In genomic region chr17:80396680-80397387, GRCh38 we compare ENCODE assay signal across 15 cellular contexts. TPM values are rescaled to one million over a fixed set of nuclear protein-coding genes. Genes with fewer than 3 reads are reported as not detected.
DNase-seq lines count a peak whose midpoint lies in the region; ATAC-seq and TF ChIP-seq lines count a peak whose summit lies in the region.
"Had no signal": no experiment of that assay in that cellular context is flagged by ENCODE, and none has a peak within 500 bp of the region (broad histone marks: within the 10 kb centered on the region; RNA-seq: fewer than 3 reads in every experiment).

No MANE protein-coding gene starts in this region.

- H3K4me1 Mint-ChIP-seq in Calu3 (ENCODE audit: low read depth, unreplicated experiment): no peaks in the 10 kb centered on the region
- peaks cover 3% of the 10 kb centered on the region for H3K4me1 Mint-ChIP-seq in activated naive CD8-positive, alpha-beta T cell treated with anti-CD3 and anti-CD28 coated beads, Interleukin-2, amount 10 ng/mL, durations not matched to agents 7 days and 5 days
- peaks cover 15 to 31% of the 10 kb centered on the region in 2 donors for H3K4me1 Mint-ChIP-seq in natural killer cell treated with Interleukin-12 subunit alpha and Interleukin-12 subunit beta and Interleukin-15 and Interleukin-18, amount 100 ng/mL, for 72 hours (ENCODE audit: low read depth in 2 of 2)

- peaks cover 17% of the 10 kb centered on the region for H3K36me3 Mint-ChIP-seq in Calu3 (ENCODE audit: insufficient read depth, unreplicated experiment)
- H3K36me3 Mint-ChIP-seq in activated naive CD8-positive, alpha-beta T cell treated with anti-CD3 and anti-CD28 coated beads, Interleukin-2, amount 10 ng/mL, durations not matched to agents 7 days and 5 days: peaks cover 12% of the 10 kb centered on the region
- H3K36me3 Mint-ChIP-seq in natural killer cell treated with Interleukin-12 subunit alpha and Interleukin-12 subunit beta and Interleukin-15 and Interleukin-18, amount 100 ng/mL, for 72 hours: peaks cover 19% of the 10 kb centered on the region

- no peak for TF ChIP-seq CTCF in Calu3 (IDR thresholded peaks at IDR 0.05; ENCODE audit: unreplicated experiment)

- H3K4me3 Mint-ChIP-seq in Calu3 (ENCODE audit: low read depth, unreplicated experiment): no peak overlapping the region
- H3K4me3 Mint-ChIP-seq in activated naive CD8-positive, alpha-beta T cell treated with anti-CD3 and anti-CD28 coated beads, Interleukin-2, amount 10 ng/mL, durations not matched to agents 7 days and 5 days: no peak overlapping the region
- no peak overlapping the region for H3K4me3 Mint-ChIP-seq in natural killer cell treated with Interleukin-12 subunit alpha and Interleukin-12 subunit beta and Interleukin-15 and Interleukin-18, amount 100 ng/mL, for 72 hours

- DNase-seq in Calu3 (no peak), MV-4-11 (lab: John Stamatoyannopoulos, UW) (peak; percentile 64), RPMI8226 (no peak), cerebellar cortex (ENCODE audit: low spot score) (no peak), head of caudate nucleus (no peak)
- DNase-seq in activated naive CD8-positive, alpha-beta T cell treated with anti-CD3 and anti-CD28 coated beads, Interleukin-2, amount 10 ng/mL, durations not matched to agents 7 days and 5 days: no peak
- no peak for DNase-seq in natural killer cell treated with Interleukin-12 subunit alpha and Interleukin-12 subunit beta and Interleukin-15 and Interleukin-18, amount 100 ng/mL, for 72 hours (ENCODE audit: low spot score)
- DNase-seq: activated CD4-positive, alpha-beta T cell treated with anti-CD3 and anti-CD28 coated beads, Interleukin-2, amount 50 U/mL, for 4 hours; erythroblast; midbrain; NCI-H1105 treated with DMSO at 0.1 percent for 48 hours; SHP77 treated with DMSO at 0.1 percent for 48 hours; stimulated activated naive CD4-positive, alpha-beta T cell; T1000 had no signal

- CTCF ChIA-PET in Calu3 (lab: Charles Lee): no interaction called here

- no peaks in the 10 kb centered on the region for H3K9me3 Mint-ChIP-seq in Calu3 (ENCODE audit: low read depth, unreplicated experiment)
- no peaks in the 10 kb centered on the region for H3K9me3 Mint-ChIP-seq in activated naive CD8-positive, alpha-beta T cell treated with anti-CD3 and anti-CD28 coated beads, Interleukin-2, amount 10 ng/mL, durations not matched to agents 7 days and 5 days
- no peaks in the 10 kb centered on the region for H3K9me3 Mint-ChIP-seq in natural killer cell treated with Interleukin-12 subunit alpha and Interleukin-12 subunit beta and Interleukin-15 and Interleukin-18, amount 100 ng/mL, for 72 hours

- POLR2A ChIA-PET in activated naive CD8-positive, alpha-beta T cell treated with anti-CD3 and anti-CD28 coated beads, Interleukin-2, amount 10 ng/mL, durations not matched to agents 7 days and 5 days (lab: Charles Lee): interaction anchor here (1.9 kb wide), 1 partner anchor 12 kb away, joined by 4 read pairs; no protein-coding TSS in a partner anchor

- intact Hi-C loops in Calu3 (cut with micrococcal nuclease; ENCODE audit: unreplicated experiment): no loop called here
- intact Hi-C loops in head of caudate nucleus (cut with DNase I): no loop called here

- H3K27me3 Mint-ChIP-seq in Calu3 (ENCODE audit: unreplicated experiment): no peaks in the 10 kb centered on the region
- no peaks in the 10 kb centered on the region for H3K27me3 Mint-ChIP-seq in activated naive CD8-positive, alpha-beta T cell treated with anti-CD3 and anti-CD28 coated beads, Interleukin-2, amount 10 ng/mL, durations not matched to agents 7 days and 5 days
- H3K27me3 Mint-ChIP-seq in natural killer cell treated with Interleukin-12 subunit alpha and Interleukin-12 subunit beta and Interleukin-15 and Interleukin-18, amount 100 ng/mL, for 72 hours: no peaks in the 10 kb centered on the region

- BruUV-seq in Calu3 (replicated peaks; lab: Mats Ljungman, UMichigan): no TSS peak

- peak; percentile 16 for ATAC-seq in activated naive CD8-positive, alpha-beta T cell treated with anti-CD3 and anti-CD28 coated beads, Interleukin-2, amount 10 ng/mL, durations not matched to agents 7 days and 5 days (ENCODE audit: low read depth)
- ATAC-seq in natural killer cell treated with Interleukin-12 subunit alpha and Interleukin-12 subunit beta and Interleukin-15 and Interleukin-18, amount 100 ng/mL, for 72 hours: peak; percentile 52 to 59
- ATAC-seq: K562 had no signal

- H3K27ac Mint-ChIP-seq in Calu3 (ENCODE audit: unreplicated experiment): peak overlapping the region; percentile 31
- H3K27ac Mint-ChIP-seq in activated naive CD8-positive, alpha-beta T cell treated with anti-CD3 and anti-CD28 coated beads, Interleukin-2, amount 10 ng/mL, durations not matched to agents 7 days and 5 days: peak overlapping the region; percentile 31
- peak overlapping the region; percentile 58 to 68 for H3K27ac Mint-ChIP-seq in natural killer cell treated with Interleukin-12 subunit alpha and Interleukin-12 subunit beta and Interleukin-15 and Interleukin-18, amount 100 ng/mL, for 72 hours

RNA-seq across cellular contexts. Expression of gene ENDOV, which starts 18.1 kb away (rescaled TPM):
- total RNA-seq in Calu3 (2022): 33.2 and 37.0 TPM in 2 replicates
- total RNA-seq in activated naive CD8-positive, alpha-beta T cell treated with anti-CD3 and anti-CD28 coated beads, Interleukin-2, amount 10 ng/mL, durations not matched to agents 7 days and 5 days: 10 to 100 TPM; 17.8 to 23.1 TPM
- 10 to 100 TPM; 14.0 to 15.2 TPM for total RNA-seq in natural killer cell treated with Interleukin-12 subunit alpha and Interleukin-12 subunit beta and Interleukin-15 and Interleukin-18, amount 100 ng/mL, for 72 hours
